In genomic region chr22:39598017-39598965, GRCh38 we compare ENCODE assay signal across 8 cellular contexts.
A peak's percentile ranks its signal among the peaks of the same experiment; 100 is the strongest.
DNase-seq lines count a peak whose midpoint lies in the region.

No MANE protein-coding gene starts in this region.

- peaks cover 14% of the 10 kb centered on the region for H3K27me3 ChIP-seq in iPS-18a (ENCODE audit: control insufficient read depth, insufficient read depth, low read length)

- H3K9me3 ChIP-seq in iPS-18a (ENCODE audit: control insufficient read depth, low read depth, low read length), result no peaks in the 10 kb centered on the region

- H3K27ac ChIP-seq in iPS-18a (ENCODE audit: low read length), result no peak overlapping the region

- peak overlapping the region; percentile 42 for H3K4me3 ChIP-seq in iPS-18a (ENCODE audit: low read length)

- H3K9ac ChIP-seq in iPS-18a (ENCODE audit: low read length), result no peak overlapping the region

- H3K36me3 ChIP-seq in iPS-18a (ENCODE audit: control insufficient read depth, low read depth, low read length), result no peaks in the 10 kb centered on the region

- peak; percentile 43 for DNase-seq in NCI-H345 (lab: John Stamatoyannopoulos, UW)
- no peak for DNase-seq in NCI-H345 treated with DMSO at 0.1 percent for 48 hours (lab: John Stamatoyannopoulos, UW; ENCODE audit: unreplicated experiment)
- DNase-seq in activated T-cell treated with anti-CD3 and anti-CD28 coated beads for 48 hours (ENCODE audit: low read depth), result peak; percentile 79
- DNase-seq in stimulated activated CD8-positive, alpha-beta memory T cell treated with anti-CD3 and anti-CD28 coated beads, Interleukin-12 subunit alpha, Interleukin-12 subunit beta, amount 100 ng/mL, for 4 hours (ENCODE audit: low read depth), result peak; percentile 29
- no peak for DNase-seq in hepatic stellate cell (ENCODE audit: low spot score)
- no peak for DNase-seq in NCI-H2196 treated with DMSO at 0.1 percent for 48 hours (lab: John Stamatoyannopoulos, UW; ENCODE audit: unreplicated experiment)
- no peak for DNase-seq in NCI-H1092 treated with DMSO at 0.1 percent for 48 hours (lab: John Stamatoyannopoulos, UW)

- peaks cover 3% of the 10 kb centered on the region for H3K4me1 ChIP-seq in iPS-18a (ENCODE audit: control insufficient read depth, low read depth, low read length)

Comparison
In these comparisons a context has a peak if more than half of its experiments do, and no peak if none do; other contexts are left out.
1. DNase-seq: peak in NCI-H345 (single experiment), activated T-cell treated with anti-CD3 and anti-CD28 coated beads for 48 hours (single experiment) and stimulated activated CD8-positive, alpha-beta memory T cell treated with anti-CD3 and anti-CD28 coated beads, Interleukin-12 subunit alpha, Interleukin-12 subunit beta, amount 100 ng/mL, for 4 hours (single experiment); none in NCI-H345 treated with DMSO at 0.1 percent for 48 hours (single experiment), hepatic stellate cell (single experiment), NCI-H2196 treated with DMSO at 0.1 percent for 48 hours (single experiment) and NCI-H1092 treated with DMSO at 0.1 percent for 48 hours (single experiment).